24 cellular contexts compared by ENCODE assay signal in genomic region chr2:181141676-181142075, GRCh38.
DNase-seq lines count a peak whose midpoint lies in the region; ATAC-seq lines count a peak whose summit lies in the region.
"Had no signal": no experiment of that assay in that cellular context is flagged by ENCODE, and none has a peak within 500 bp of the region (broad histone marks: within the 10 kb centered on the region; RNA-seq: fewer than 3 reads in every experiment).

No MANE protein-coding gene starts in this region.

- no peaks in the 10 kb centered on the region for H3K36me3 ChIP-seq in CD4-positive, alpha-beta memory T cell (ENCODE audit: insufficient read depth, low read length)
- H3K36me3 ChIP-seq: brain microvascular endothelial cell, esophagus muscularis mucosa, pancreas, right atrium auricular region, upper lobe of right lung had no signal

- H3K36me3 Mint-ChIP-seq in activated CD4-positive, alpha-beta T cell treated with anti-CD3 and anti-CD28 coated beads for 36 hours (ENCODE audit: low read depth) = peaks cover 12% of the 10 kb centered on the region
- peaks cover 12 to 14% of the 10 kb centered on the region in 2 donors for H3K36me3 Mint-ChIP-seq in CD4-positive, alpha-beta memory T cell
- H3K36me3 Mint-ChIP-seq in activated T-helper 1 cell treated with anti-CD3 and anti-CD28 coated beads, Interleukin-12 subunit alpha, Interleukin-12 subunit beta, Interleukin-2, Interleukin-4 antibody, amounts not matched to agents 30 ng/mL and 10 ng/mL and 1 ng/mL, durations not matched to agents 14 hours and 24 hours and 36 hours (ENCODE audit: low read depth) = peaks cover 14% of the 10 kb centered on the region
- H3K36me3 Mint-ChIP-seq in immature natural killer cell = peaks cover 3 to 11% (median 3%) of the 10 kb centered on the region in 3 donors
- H3K36me3 Mint-ChIP-seq: mesothelial cell of epicardium had no signal

- no peak for ATAC-seq in activated CD4-positive, alpha-beta T cell treated with anti-CD3 and anti-CD28 coated beads for 36 hours
- no peak for ATAC-seq in GM21529 (IDR thresholded peaks at IDR 0.05; ENCODE audit: unreplicated experiment)
- no peak for ATAC-seq in HG03521 (IDR thresholded peaks at IDR 0.05; ENCODE audit: unreplicated experiment)
- ATAC-seq in GM18907 (IDR thresholded peaks at IDR 0.05; ENCODE audit: unreplicated experiment) = no peak
- ATAC-seq: left ventricle myocardium superior, pancreas, upper lobe of right lung had no signal

- H3K4me3 Mint-ChIP-seq in activated CD4-positive, alpha-beta T cell treated with anti-CD3 and anti-CD28 coated beads for 36 hours = peak overlapping the region; percentile 64
- peak overlapping the region; percentile 63 to 91 (median 80) for H3K4me3 Mint-ChIP-seq in CD4-positive, alpha-beta memory T cell
- H3K4me3 Mint-ChIP-seq in activated T-helper 1 cell treated with anti-CD3 and anti-CD28 coated beads, Interleukin-12 subunit alpha, Interleukin-12 subunit beta, Interleukin-2, Interleukin-4 antibody, amounts not matched to agents 30 ng/mL and 10 ng/mL and 1 ng/mL, durations not matched to agents 14 hours and 24 hours and 36 hours = peak overlapping the region; percentile 78
- peak overlapping the region; percentile 54 to 95 (median 78) for H3K4me3 Mint-ChIP-seq in immature natural killer cell
- H3K4me3 Mint-ChIP-seq: mesothelial cell of epicardium, nephron progenitor cell had no signal

- H3K4me1 ChIP-seq in CD4-positive, alpha-beta memory T cell (ENCODE audit: insufficient read depth, low read length) = peaks cover 83% of the 10 kb centered on the region
- H3K4me1 ChIP-seq: pancreas, right atrium auricular region, upper lobe of right lung had no signal

- no peak for DNase-seq in activated CD4-positive, alpha-beta T cell treated with anti-CD3 and anti-CD28 coated beads for 36 hours
- no peak for DNase-seq in activated CD4-positive, alpha-beta T cell treated with anti-CD3 and anti-CD28 coated beads, Interleukin-2, amount 50 U/mL, for 4 hours
- DNase-seq in CD4-positive, alpha-beta memory T cell = no peak
- no peak for DNase-seq in activated T-helper 1 cell treated with anti-CD3 and anti-CD28 coated beads, Interleukin-12 subunit alpha, Interleukin-12 subunit beta, Interleukin-2, Interleukin-4 antibody, amounts not matched to agents 30 ng/mL and 10 ng/mL and 1 ng/mL, durations not matched to agents 14 hours and 24 hours and 36 hours (ENCODE audit: low spot score)
- no peak for DNase-seq in immature natural killer cell
- DNase-seq: brain microvascular endothelial cell, H7, hippocampal formation, IMR-90, left ventricle myocardium superior, NCI-H146, NCI-H526 treated with DMSO at 0.1 percent for 48 hours, nephron progenitor cell, pancreas, RPMI8226, upper lobe of right lung had no signal

- no peaks in the 10 kb centered on the region for H3K27me3 ChIP-seq in CD4-positive, alpha-beta memory T cell (ENCODE audit: insufficient read depth, low read length)
- H3K27me3 ChIP-seq: BLaER1, brain microvascular endothelial cell, esophagus muscularis mucosa, pancreas, upper lobe of right lung had no signal

- peak overlapping the region in 1 of 2 donors; percentile 32 for H3K4me3 ChIP-seq in CD4-positive, alpha-beta memory T cell (ENCODE audit: low read length in 2 of 2)
- H3K4me3 ChIP-seq: BLaER1, esophagus muscularis mucosa, pancreas, right atrium auricular region, SK-N-MC, upper lobe of right lung had no signal

- H3K27ac ChIP-seq in CD4-positive, alpha-beta memory T cell (ENCODE audit: low read depth, low read length) = peak overlapping the region; percentile 74
- H3K27ac ChIP-seq: BLaER1, brain microvascular endothelial cell, esophagus muscularis mucosa, pancreas, right atrium auricular region, SK-N-MC, upper lobe of right lung had no signal

- intact Hi-C loops in activated CD4-positive, alpha-beta T cell treated with anti-CD3 and anti-CD28 coated beads for 36 hours (cut with DNase I, micrococcal nuclease) = loop anchor here (1.0 to 2.0 kb wide), 3 partner anchors 13 to 35 kb away; no protein-coding TSS in a partner anchor
- intact Hi-C loops in CD4-positive, alpha-beta memory T cell (cut with micrococcal nuclease) = loop anchor here (2.0 kb wide), 1 partner anchor 37 kb away; no protein-coding TSS in a partner anchor
- intact Hi-C loops in activated T-helper 1 cell treated with anti-CD3 and anti-CD28 coated beads, Interleukin-12 subunit alpha, Interleukin-12 subunit beta, Interleukin-2, Interleukin-4 antibody, amounts not matched to agents 30 ng/mL and 10 ng/mL and 1 ng/mL, durations not matched to agents 14 hours and 24 hours and 36 hours (cut with micrococcal nuclease) = loop anchor here (1.0 kb wide), 8 partner anchors 9 to 164 kb away; no protein-coding TSS in a partner anchor

- no peaks in the 10 kb centered on the region for H3K27me3 Mint-ChIP-seq in activated CD4-positive, alpha-beta T cell treated with anti-CD3 and anti-CD28 coated beads for 36 hours
- no peaks in the 10 kb centered on the region for H3K27me3 Mint-ChIP-seq in CD4-positive, alpha-beta memory T cell
- no peaks in the 10 kb centered on the region for H3K27me3 Mint-ChIP-seq in activated T-helper 1 cell treated with anti-CD3 and anti-CD28 coated beads, Interleukin-12 subunit alpha, Interleukin-12 subunit beta, Interleukin-2, Interleukin-4 antibody, amounts not matched to agents 30 ng/mL and 10 ng/mL and 1 ng/mL, durations not matched to agents 14 hours and 24 hours and 36 hours (ENCODE audit: insufficient read depth)
- peaks cover 5 to 22% (median 9%) of the 10 kb centered on the region in 3 donors for H3K27me3 Mint-ChIP-seq in immature natural killer cell (ENCODE audit: low read depth in 3 of 3)

- no peaks in the 10 kb centered on the region for H3K9me3 ChIP-seq in CD4-positive, alpha-beta memory T cell (ENCODE audit: control insufficient read depth in 1 of 2, low read length in 2 of 2)
- H3K9me3 ChIP-seq: esophagus muscularis mucosa, pancreas, right atrium auricular region, upper lobe of right lung had no signal

- POLR2A ChIA-PET in activated CD4-positive, alpha-beta T cell treated with anti-CD3 and anti-CD28 coated beads for 36 hours (lab: Charles Lee) = no interaction called here
- POLR2A ChIA-PET in CD4-positive, alpha-beta memory T cell (lab: Charles Lee; ENCODE audit: partially characterized antibody) = interaction anchor here (0.8 to 9.0 kb wide), 14 partner anchors 12 to 319 kb away, joined by 3 to 296 read pairs (median 6); partner anchors contain the start of gene ITGA4

- peak overlapping the region; percentile 78 for H3K27ac Mint-ChIP-seq in activated CD4-positive, alpha-beta T cell treated with anti-CD3 and anti-CD28 coated beads for 36 hours
- H3K27ac Mint-ChIP-seq in CD4-positive, alpha-beta memory T cell = peak overlapping the region; percentile 86 to 99 (median 98)
- peak overlapping the region; percentile 87 for H3K27ac Mint-ChIP-seq in activated T-helper 1 cell treated with anti-CD3 and anti-CD28 coated beads, Interleukin-12 subunit alpha, Interleukin-12 subunit beta, Interleukin-2, Interleukin-4 antibody, amounts not matched to agents 30 ng/mL and 10 ng/mL and 1 ng/mL, durations not matched to agents 14 hours and 24 hours and 36 hours
- peak overlapping the region; percentile 85 to 99 (median 94) for H3K27ac Mint-ChIP-seq in immature natural killer cell
- H3K27ac Mint-ChIP-seq: mesothelial cell of epicardium, nephron progenitor cell had no signal

- peaks cover 62% of the 10 kb centered on the region for H3K4me1 Mint-ChIP-seq in activated CD4-positive, alpha-beta T cell treated with anti-CD3 and anti-CD28 coated beads for 36 hours
- peaks cover 46 to 85% (median 60%) of the 10 kb centered on the region in 4 donors for H3K4me1 Mint-ChIP-seq in CD4-positive, alpha-beta memory T cell
- H3K4me1 Mint-ChIP-seq in activated T-helper 1 cell treated with anti-CD3 and anti-CD28 coated beads, Interleukin-12 subunit alpha, Interleukin-12 subunit beta, Interleukin-2, Interleukin-4 antibody, amounts not matched to agents 30 ng/mL and 10 ng/mL and 1 ng/mL, durations not matched to agents 14 hours and 24 hours and 36 hours (ENCODE audit: low read depth) = peaks cover 78% of the 10 kb centered on the region
- H3K4me1 Mint-ChIP-seq in immature natural killer cell = peaks cover 75 to 90% of the 10 kb centered on the region in 2 donors
- H3K4me1 Mint-ChIP-seq: mesothelial cell of epicardium had no signal

- H3K9me3 Mint-ChIP-seq in activated CD4-positive, alpha-beta T cell treated with anti-CD3 and anti-CD28 coated beads for 36 hours (ENCODE audit: low read depth) = peaks cover 4% of the 10 kb centered on the region
- H3K9me3 Mint-ChIP-seq in CD4-positive, alpha-beta memory T cell = peaks cover 0 to 7% (median under 1%) of the 10 kb centered on the region in 8 donors
- H3K9me3 Mint-ChIP-seq in activated T-helper 1 cell treated with anti-CD3 and anti-CD28 coated beads, Interleukin-12 subunit alpha, Interleukin-12 subunit beta, Interleukin-2, Interleukin-4 antibody, amounts not matched to agents 30 ng/mL and 10 ng/mL and 1 ng/mL, durations not matched to agents 14 hours and 24 hours and 36 hours = peaks cover 7% of the 10 kb centered on the region
- H3K9me3 Mint-ChIP-seq in immature natural killer cell = peaks cover 0 to 2% (median 0%) of the 10 kb centered on the region in 6 donors
- H3K9me3 Mint-ChIP-seq: mesothelial cell of epicardium, nephron progenitor cell had no signal

- CTCF ChIA-PET in activated CD4-positive, alpha-beta T cell treated with anti-CD3 and anti-CD28 coated beads for 36 hours (lab: Charles Lee) = interaction anchor here (0.6 to 2.2 kb wide), 8 partner anchors 11 to 170 kb away, joined by 3 to 15 read pairs (median 4); no protein-coding TSS in a partner anchor
- CTCF ChIA-PET in CD4-positive, alpha-beta memory T cell (lab: Charles Lee; ENCODE audit: partially characterized antibody) = interaction anchor here (0.8 to 2.7 kb wide), 7 partner anchors 10 to 316 kb away, joined by 3 to 11 read pairs (median 8); partner anchors contain the start of gene ITGA4
